ENCODE assay signal across 20 cellular contexts in the genomic region with DNA sequence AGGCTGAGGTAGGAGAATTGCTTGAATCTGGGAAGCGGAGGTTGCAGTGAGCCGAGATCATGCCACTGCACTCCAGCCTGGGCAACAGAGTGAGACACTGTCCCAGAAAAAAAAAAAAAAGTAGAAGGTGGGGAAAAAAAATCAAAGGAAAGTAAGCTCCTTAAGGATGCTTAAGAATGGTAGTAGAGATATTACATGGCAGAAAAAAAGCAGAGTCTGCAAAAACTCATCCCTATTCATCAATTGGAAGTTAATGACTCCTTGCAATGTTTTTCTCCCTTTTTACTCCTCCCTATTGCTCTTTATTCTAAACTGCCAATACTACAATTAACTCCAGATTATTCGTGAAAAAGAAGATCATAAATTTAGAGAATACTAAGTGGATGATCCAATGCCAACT. TPM values are rescaled to one million over a fixed set of nuclear protein-coding genes. Genes with fewer than 3 reads are reported as not detected.
A peak's percentile ranks its signal among the peaks of the same experiment; 100 is the strongest.
DNase-seq lines count a peak whose midpoint lies in the region; TF ChIP-seq lines count a peak whose summit lies in the region.
"Had no signal": no experiment of that assay in that cellular context is flagged by ENCODE, and none has a peak within 500 bp of the region (broad histone marks: within the 10 kb centered on the region; RNA-seq: fewer than 3 reads in every experiment).

No MANE protein-coding gene starts in this region.

- no peaks in the 10 kb centered on the region for H3K36me3 Mint-ChIP-seq in chondrocyte (ENCODE audit: low read depth)
- H3K36me3 Mint-ChIP-seq: CD8-positive, alpha-beta T cell; IgD-negative memory B cell had no signal

- peaks cover 80% of the 10 kb centered on the region for H3K4me1 Mint-ChIP-seq in chondrocyte (ENCODE audit: low read depth)
- H3K4me1 Mint-ChIP-seq: B cell, IgD-negative memory B cell had no signal

- H3K9me3 ChIP-seq in cardiac muscle cell (ENCODE audit: low read depth): no peaks in the 10 kb centered on the region
- no peaks in the 10 kb centered on the region for H3K9me3 ChIP-seq in right atrium auricular region
- no peaks in the 10 kb centered on the region for H3K9me3 ChIP-seq in prostate gland

- TF ChIP-seq POLR2A in prostate gland (IDR thresholded peaks at IDR 0.05): no peak

- H3K27me3 Mint-ChIP-seq in chondrocyte (ENCODE audit: low read depth): no peaks in the 10 kb centered on the region

- H3K4me3 ChIP-seq in cardiac muscle cell (no peak overlapping the region), right atrium auricular region (no peak overlapping the region), prostate gland (no peak overlapping the region)
- H3K4me3 ChIP-seq: BLaER1 treated with 17β-estradiol and CSF1 and Interleukin-3, amounts not matched to agents 10 nM and 100 nM; GM12878 had no signal

- H3K4me1 ChIP-seq in cardiac muscle cell (ENCODE audit: low read depth): peaks cover 51% of the 10 kb centered on the region
- peaks cover 0 to 63% of the 10 kb centered on the region in 2 donors for H3K4me1 ChIP-seq in right atrium auricular region
- H3K4me1 ChIP-seq in prostate gland (replicated peaks): no peaks in the 10 kb centered on the region

- no peak for DNase-seq in cardiac muscle cell (ENCODE audit: low read depth in 1 of 2, low spot score in 1 of 2)
- no peak for DNase-seq in right atrium auricular region (ENCODE audit: low spot score)
- peak; percentile 42 for DNase-seq in NCI-H69 (lab: John Stamatoyannopoulos, UW)
- DNase-seq in chondrocyte (ENCODE audit: low spot score): no peak
- no peak for DNase-seq in NCI-H748 (lab: John Stamatoyannopoulos, UW; ENCODE audit: unreplicated experiment)
- no peak for DNase-seq in prostate gland (ENCODE audit: low spot score)
- no peak for DNase-seq in ureter (ENCODE audit: low spot score)
- DNase-seq: Calu3; CD8-positive, alpha-beta T cell; DMS 273 treated with DMSO at 0.1 percent for 48 hours; DMS53; DND-41; EL; H9 had no signal

- no peak for TF ChIP-seq CTCF in cardiac muscle cell (IDR thresholded peaks at IDR 0.05; ENCODE audit: low read depth, low read length)
- TF ChIP-seq CTCF in right atrium auricular region (IDR thresholded peaks at IDR 0.05): no peak
- TF ChIP-seq CTCF in chondrocyte (IDR thresholded peaks at IDR 0.05): no peak
- no peak for TF ChIP-seq CTCF in prostate gland (IDR thresholded peaks at IDR 0.05)

- H3K4me3 Mint-ChIP-seq in chondrocyte (ENCODE audit: unreplicated experiment): no peak overlapping the region
- H3K4me3 Mint-ChIP-seq: B cell; CD8-positive, alpha-beta T cell; H9 had no signal

- 71% methylated on average over 3 of the region's 3 CpGs for WGBS in prostate gland

- H3K9me3 Mint-ChIP-seq in chondrocyte (ENCODE audit: low read depth): no peaks in the 10 kb centered on the region
- H3K9me3 Mint-ChIP-seq: CD8-positive, alpha-beta T cell; H9; IgD-negative memory B cell had no signal

- H3K27ac ChIP-seq in cardiac muscle cell: peak overlapping the region; percentile 96
- no peak overlapping the region for H3K27ac ChIP-seq in right atrium auricular region
- H3K27ac ChIP-seq in prostate gland: no peak overlapping the region
- H3K27ac ChIP-seq: 22Rv1; BLaER1 treated with 17β-estradiol and CSF1 and Interleukin-3, amounts not matched to agents 10 nM and 100 nM; HL-60 had no signal

- intact Hi-C loops in prostate gland (cut with DNase I): no loop called here

- H3K27ac Mint-ChIP-seq in chondrocyte (ENCODE audit: unreplicated experiment): peak overlapping the region; percentile 29
- H3K27ac Mint-ChIP-seq: B cell; CD8-positive, alpha-beta T cell; IgD-negative memory B cell had no signal

- H3K36me3 ChIP-seq in cardiac muscle cell (no peaks in the 10 kb centered on the region), right atrium auricular region (no peaks in the 10 kb centered on the region), prostate gland (no peaks in the 10 kb centered on the region)

- no peaks in the 10 kb centered on the region for H3K27me3 ChIP-seq in cardiac muscle cell
- H3K27me3 ChIP-seq in right atrium auricular region: no peaks in the 10 kb centered on the region
- no peaks in the 10 kb centered on the region for H3K27me3 ChIP-seq in prostate gland (replicated peaks; ENCODE audit: insufficient read depth)
- H3K27me3 ChIP-seq: BLaER1 treated with 17β-estradiol and CSF1 and Interleukin-3, amounts not matched to agents 10 nM and 100 nM had no signal

RNA-seq across cellular contexts. Expression of a gene that starts 23.4 kb away (rescaled TPM):
- total RNA-seq in cardiac muscle cell (50.8 and 124 TPM in 2 replicates), right atrium auricular region (10 to 100 TPM; 50.5 to 59.5 TPM), chondrocyte (208 to 457 TPM (median 434 TPM) in 3 replicates), prostate gland (10 to 100 TPM; 36.4 to 93.6 TPM), ureter (104 TPM)
- polyA plus RNA-seq in cardiac muscle cell: 46.4 and 66.6 TPM in 2 replicates
